In the genomic region with DNA sequence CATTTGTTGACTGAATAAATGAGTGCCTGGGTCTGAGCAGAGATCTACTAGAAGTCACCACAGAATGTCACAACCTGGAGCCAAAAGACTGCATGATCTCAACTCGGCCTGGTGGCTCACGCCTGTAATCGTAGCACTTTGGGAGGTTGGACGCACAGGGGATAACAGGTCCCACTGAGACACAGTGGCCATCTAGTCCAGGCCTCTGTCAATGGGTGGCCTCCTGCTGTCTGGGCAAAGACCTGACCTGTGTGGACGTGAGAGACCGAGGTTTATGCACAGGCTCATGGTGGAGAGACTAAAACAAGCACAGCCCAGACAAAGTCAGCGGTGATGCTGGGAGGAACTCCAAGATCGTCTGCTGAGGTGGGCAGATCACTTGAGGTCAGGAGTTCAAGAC, we compare ENCODE assay signal across 36 cellular contexts.
"Had no signal": no experiment of that assay in that cellular context is flagged by ENCODE, and none has a peak within 500 bp of the region (broad histone marks: within the 10 kb centered on the region; RNA-seq: fewer than 3 reads in every experiment).

No MANE protein-coding gene starts in this region.

- H3K4me3 ChIP-seq: adrenal gland, ascending aorta, body of pancreas, breast epithelium, cardiac muscle cell had no signal

- H3K27me3 ChIP-seq: ascending aorta, body of pancreas, brain microvascular endothelial cell, cardiac muscle cell had no signal

- H3K4me1 Mint-ChIP-seq: activated T-helper 17 cell treated with anti-CD3 and anti-CD28 coated beads, Interleukin-2, amount 50 U/mL, for 72 hours had no signal

- H3K4me1 ChIP-seq: adrenal gland, ascending aorta, breast epithelium had no signal

- H3K27ac ChIP-seq: adrenal gland, ascending aorta, body of pancreas, brain microvascular endothelial cell, cardiac muscle cell had no signal

- FAIRE-seq: astrocyte had no signal

- H3K36me3 Mint-ChIP-seq: activated naive CD4-positive, alpha-beta T cell treated with anti-CD3 and anti-CD28 coated beads, Interleukin-2, amount 10 ng/mL, durations not matched to agents 7 days and 5 days; activated naive CD4-positive, alpha-beta T cell treated with anti-CD3 and anti-CD28 coated beads, Interleukin-2, amount 50 U/mL, for 24 hours; activated naive CD4-positive, alpha-beta T cell treated with anti-CD3 and anti-CD28 coated beads, Interleukin-2, amount 50 U/mL, for 72 hours; activated naive CD8-positive, alpha-beta T cell; activated naive CD8-positive, alpha-beta T cell treated with anti-CD3 and anti-CD28 coated beads for 36 hours; activated naive CD8-positive, alpha-beta T cell treated with anti-CD3 and anti-CD28 coated beads, Interleukin-2, amount 10 ng/mL, durations not matched to agents 7 days and 5 days; brain had no signal

- H3K27ac Mint-ChIP-seq: activated naive CD4-positive, alpha-beta T cell treated with anti-CD3 and anti-CD28 coated beads for 36 hours; activated naive CD4-positive, alpha-beta T cell treated with anti-CD3 and anti-CD28 coated beads, Interleukin-2, amount 10 ng/mL, durations not matched to agents 7 days and 5 days; activated naive CD4-positive, alpha-beta T cell treated with anti-CD3 and anti-CD28 coated beads, Interleukin-2, amount 50 U/mL, for 24 hours; activated naive CD4-positive, alpha-beta T cell treated with anti-CD3 and anti-CD28 coated beads, Interleukin-2, amount 50 U/mL, for 72 hours; activated naive CD8-positive, alpha-beta T cell; activated naive CD8-positive, alpha-beta T cell treated with anti-CD3 and anti-CD28 coated beads for 36 hours; activated naive CD8-positive, alpha-beta T cell treated with anti-CD3 and anti-CD28 coated beads, Interleukin-2, amount 10 ng/mL, durations not matched to agents 7 days and 5 days; activated naive CD8-positive, alpha-beta T cell treated with anti-CD3 and anti-CD28 coated beads, Interleukin-2, amount 50 U/mL, for 24 hours; activated T-cell treated with anti-CD3 and anti-CD28 coated beads, Interleukin-2, amount 50 U/mL, for 24 hours; activated T-cell treated with anti-CD3 and anti-CD28 coated beads, Interleukin-2, amount 50 U/mL, for 72 hours; activated T-helper 1 cell treated with anti-CD3 and anti-CD28 coated beads, Interleukin-12 subunit alpha, Interleukin-12 subunit beta, Interleukin-2, Interleukin-4 antibody, amounts not matched to agents 30 ng/mL and 10 ng/mL and 1 ng/mL, durations not matched to agents 14 hours and 24 hours and 36 hours; activated T-helper 17 cell treated with anti-CD3 and anti-CD28 coated beads, Interleukin-2, amount 50 U/mL, for 72 hours; activated T-helper 2 cell treated with anti-CD3 and anti-CD28 coated beads, Interferon-gamma antibody, Interleukin-2, Interleukin-4, amounts not matched to agents 10 μg/mL and 5 μg/mL and 100 μg/mL, durations not matched to agents 14 hours and 24 hours and 36 hours had no signal

- ATAC-seq: activated naive CD4-positive, alpha-beta T cell treated with anti-CD3 and anti-CD28 coated beads, Interleukin-2, amount 50 U/mL, for 72 hours; activated naive CD8-positive, alpha-beta T cell treated with anti-CD3 and anti-CD28 coated beads, Interleukin-2, amount 50 U/mL, for 24 hours; activated T-cell treated with anti-CD3 and anti-CD28 coated beads, Interleukin-2, amount 50 U/mL, for 4 hours; activated T-cell treated with anti-CD3 and anti-CD28 coated beads, Interleukin-2, amount 50 U/mL, for 72 hours; activated T-helper 17 cell treated with anti-CD3 and anti-CD28 coated beads, Interleukin-2, amount 50 U/mL, for 72 hours; body of pancreas had no signal

- H3K9me3 Mint-ChIP-seq: activated naive CD4-positive, alpha-beta T cell treated with anti-CD3 and anti-CD28 coated beads for 36 hours; activated naive CD4-positive, alpha-beta T cell treated with anti-CD3 and anti-CD28 coated beads, Interleukin-2, amount 10 ng/mL, durations not matched to agents 7 days and 5 days; activated naive CD4-positive, alpha-beta T cell treated with anti-CD3 and anti-CD28 coated beads, Interleukin-2, amount 50 U/mL, for 24 hours; activated naive CD4-positive, alpha-beta T cell treated with anti-CD3 and anti-CD28 coated beads, Interleukin-2, amount 50 U/mL, for 72 hours; activated naive CD8-positive, alpha-beta T cell treated with anti-CD3 and anti-CD28 coated beads for 36 hours; activated naive CD8-positive, alpha-beta T cell treated with anti-CD3 and anti-CD28 coated beads, Interleukin-2, amount 10 ng/mL, durations not matched to agents 7 days and 5 days; activated naive CD8-positive, alpha-beta T cell treated with anti-CD3 and anti-CD28 coated beads, Interleukin-2, amount 50 U/mL, for 24 hours; activated T-cell treated with anti-CD3 and anti-CD28 coated beads, Interleukin-2, amount 50 U/mL, for 24 hours; activated T-cell treated with anti-CD3 and anti-CD28 coated beads, Interleukin-2, amount 50 U/mL, for 4 hours; activated T-cell treated with anti-CD3 and anti-CD28 coated beads, Interleukin-2, amount 50 U/mL, for 72 hours; activated T-helper 1 cell treated with anti-CD3 and anti-CD28 coated beads, Interleukin-12 subunit alpha, Interleukin-12 subunit beta, Interleukin-2, Interleukin-4 antibody, amounts not matched to agents 30 ng/mL and 10 ng/mL and 1 ng/mL, durations not matched to agents 14 hours and 24 hours and 36 hours; activated T-helper 17 cell treated with anti-CD3 and anti-CD28 coated beads, Interleukin-2, amount 50 U/mL, for 72 hours; activated T-helper 2 cell treated with anti-CD3 and anti-CD28 coated beads, Interferon-gamma antibody, Interleukin-2, Interleukin-4, amounts not matched to agents 10 μg/mL and 5 μg/mL and 100 μg/mL, durations not matched to agents 14 hours and 24 hours and 36 hours; central memory CD8-positive, alpha-beta T cell had no signal

- H3K36me3 ChIP-seq: adrenal gland, ascending aorta, brain microvascular endothelial cell, breast epithelium, cardiac muscle cell had no signal

- DNase-seq: activated effector memory CD4-positive, alpha-beta T cell treated with anti-CD3 and anti-CD28 coated beads, Interleukin-2, amount 50 U/mL, for 16 hours; activated effector memory CD4-positive, alpha-beta T cell treated with Interleukin-2 at 50 U/mL for 16 hours; activated gamma-delta T cell; activated gamma-delta T cell treated with Interleukin-2 at 50 U/mL for 16 hours; activated naive CD4-positive, alpha-beta T cell; activated naive CD4-positive, alpha-beta T cell treated with anti-CD3 and anti-CD28 coated beads for 36 hours; activated naive CD4-positive, alpha-beta T cell treated with anti-CD3 and anti-CD28 coated beads, Interleukin-2, amount 10 ng/mL, durations not matched to agents 7 days and 5 days; activated naive CD4-positive, alpha-beta T cell treated with anti-CD3 and anti-CD28 coated beads, Interleukin-2, amount 50 U/mL, for 16 hours; activated naive CD4-positive, alpha-beta T cell treated with Interleukin-2 at 50 U/mL for 16 hours; activated naive CD8-positive, alpha-beta T cell treated with anti-CD3 and anti-CD28 coated beads for 36 hours; activated naive CD8-positive, alpha-beta T cell treated with anti-CD3 and anti-CD28 coated beads, Interleukin-2, amount 10 ng/mL, durations not matched to agents 7 days and 5 days; activated naive CD8-positive, alpha-beta T cell treated with anti-CD3 and anti-CD28 coated beads, Interleukin-2, amount 50 U/mL, for 24 hours; activated T-cell treated with anti-CD3 and anti-CD28 coated beads, Interleukin-2, amount 50 U/mL, for 1 hour; activated T-cell treated with anti-CD3 and anti-CD28 coated beads, Interleukin-2, amount 50 U/mL, for 24 hours; activated T-cell treated with anti-CD3 and anti-CD28 coated beads, Interleukin-2, amount 50 U/mL, for 4 hours; activated T-cell treated with anti-CD3 and anti-CD28 coated beads, Interleukin-2, amount 50 U/mL, for 48 hours; activated T-cell treated with anti-CD3 and anti-CD28 coated beads, Interleukin-2, amount 50 U/mL, for 72 hours; adrenal gland; amniotic stem cell; body of pancreas; brain microvascular endothelial cell; caudate nucleus; central memory CD4-positive, alpha-beta T cell; cerebellar nuclear complex had no signal

- H3K4me3 Mint-ChIP-seq: activated naive CD4-positive, alpha-beta T cell treated with anti-CD3 and anti-CD28 coated beads for 36 hours; activated naive CD4-positive, alpha-beta T cell treated with anti-CD3 and anti-CD28 coated beads, Interleukin-2, amount 10 ng/mL, durations not matched to agents 7 days and 5 days; activated naive CD4-positive, alpha-beta T cell treated with anti-CD3 and anti-CD28 coated beads, Interleukin-2, amount 50 U/mL, for 24 hours; activated naive CD8-positive, alpha-beta T cell; activated naive CD8-positive, alpha-beta T cell treated with anti-CD3 and anti-CD28 coated beads for 36 hours; activated naive CD8-positive, alpha-beta T cell treated with anti-CD3 and anti-CD28 coated beads, Interleukin-2, amount 10 ng/mL, durations not matched to agents 7 days and 5 days; activated naive CD8-positive, alpha-beta T cell treated with anti-CD3 and anti-CD28 coated beads, Interleukin-2, amount 50 U/mL, for 24 hours; activated T-cell treated with anti-CD3 and anti-CD28 coated beads, Interleukin-2, amount 50 U/mL, for 24 hours; activated T-cell treated with anti-CD3 and anti-CD28 coated beads, Interleukin-2, amount 50 U/mL, for 4 hours; activated T-cell treated with anti-CD3 and anti-CD28 coated beads, Interleukin-2, amount 50 U/mL, for 72 hours; activated T-helper 1 cell treated with anti-CD3 and anti-CD28 coated beads, Interleukin-12 subunit alpha, Interleukin-12 subunit beta, Interleukin-2, Interleukin-4 antibody, amounts not matched to agents 30 ng/mL and 10 ng/mL and 1 ng/mL, durations not matched to agents 14 hours and 24 hours and 36 hours; activated T-helper 17 cell treated with anti-CD3 and anti-CD28 coated beads, Interleukin-2, amount 50 U/mL, for 72 hours; brain; central memory CD8-positive, alpha-beta T cell had no signal

- H3K9me3 ChIP-seq: adrenal gland, ascending aorta, body of pancreas, breast epithelium had no signal
